Comparison of ENCODE assay signal across 23 cellular contexts in the genomic region with DNA sequence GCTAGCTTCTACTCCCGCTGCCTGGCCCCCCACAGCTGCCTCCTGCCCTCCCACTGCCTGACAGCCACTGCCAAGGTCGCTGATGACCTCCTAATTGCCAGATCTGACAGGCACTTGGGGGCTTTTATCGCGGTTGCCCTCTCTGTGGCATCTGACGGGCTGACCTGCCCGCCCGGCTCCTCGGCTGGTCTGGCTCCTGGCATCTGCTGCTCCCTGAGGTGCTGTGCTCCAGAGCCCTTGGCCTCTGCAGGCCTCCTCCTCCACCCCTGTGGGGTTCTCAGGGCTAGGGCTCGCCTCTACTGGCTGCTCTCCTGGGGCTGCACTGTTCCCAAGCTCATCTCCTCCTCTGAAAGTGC. TPM values are rescaled to one million over a fixed set of nuclear protein-coding genes. Genes with fewer than 3 reads are reported as not detected.
A peak's percentile ranks its signal among the peaks of the same experiment; 100 is the strongest.
DNase-seq lines count a peak whose midpoint lies in the region; ATAC-seq and TF ChIP-seq lines count a peak whose summit lies in the region.
"Had no signal": no experiment of that assay in that cellular context is flagged by ENCODE, and none has a peak within 500 bp of the region (broad histone marks: within the 10 kb centered on the region; RNA-seq: fewer than 3 reads in every experiment).

No MANE protein-coding gene starts in this region.

- H3K4me3 Mint-ChIP-seq in H9 = no peak overlapping the region
- H3K4me3 Mint-ChIP-seq: activated CD8-positive, alpha-beta T cell treated with anti-CD3 and anti-CD28 coated beads, Interleukin-2, amount 10 ng/mL, durations not matched to agents 7 days and 5 days; type B pancreatic cell had no signal

- no peaks in the 10 kb centered on the region for H4K20me1 ChIP-seq in H9 (ENCODE audit: control insufficient read depth, insufficient read depth, insufficient read length)

- peaks cover 13 to 20% of the 10 kb centered on the region in 2 experiments for H3K4me1 Mint-ChIP-seq in H9

- DNase-seq in H9 = peak; percentile 19
- DNase-seq in Peyer's patch = peak in 2 of 3 donors; percentile 21
- peak; percentile 39 for DNase-seq in left lobe of liver (ENCODE audit: low spot score)
- DNase-seq in posterior vena cava (ENCODE audit: low spot score) = peak; percentile 70
- no peak for DNase-seq in iPS-NIHi7 (ENCODE audit: extremely low spot score)
- DNase-seq in NCI-H1694 treated with DMSO at 0.1 percent for 48 hours (lab: John Stamatoyannopoulos, UW) = no peak
- DNase-seq in germinal center (ENCODE audit: low spot score) = no peak
- DNase-seq: activated CD8-positive, alpha-beta T cell treated with anti-CD3 and anti-CD28 coated beads, Interleukin-2, amount 10 ng/mL, durations not matched to agents 7 days and 5 days; DND-41; effector CD8-positive, alpha-beta T cell; mesendoderm; NCI-H1105; NCI-H2029 treated with DMSO at 0.1 percent for 48 hours; NCI-H2227 treated with DMSO at 0.1 percent for 48 hours; NCI-H69; stimulated activated CD4-positive, alpha-beta T cell treated with anti-CD3 and anti-CD28 coated beads, Interleukin-2, amount 100 ng/mL, for 24 hours had no signal

- H3K79me2 ChIP-seq in H9 (ENCODE audit: insufficient read depth, low read length) = no peaks in the 10 kb centered on the region

- H3K23me2 ChIP-seq in H9 (ENCODE audit: insufficient read length, low read depth, low read length, poor library complexity, severe bottlenecking) = no peaks in the 10 kb centered on the region

- no peak overlapping the region for H3K27ac ChIP-seq in H9 (ENCODE audit: insufficient read length, low read depth, low read length)
- no peak overlapping the region for H3K27ac ChIP-seq in Peyer's patch
- H3K27ac ChIP-seq: C4-2B had no signal

- H2AK5ac ChIP-seq in H9 (ENCODE audit: insufficient read length, low read length) = no peak overlapping the region

- WGBS in H9 (ENCODE audit: extremely low coverage, insufficient read length, low lambda C conversion rate) = no CpG with 5 or more reads among the region's 9 CpGs

- H3K27ac Mint-ChIP-seq in H9 = peak overlapping the region in 1 of 3 experiments; percentile 84; a peak in 1 of 7 replicates
- H3K27ac Mint-ChIP-seq: activated CD8-positive, alpha-beta T cell treated with anti-CD3 and anti-CD28 coated beads, Interleukin-2, amount 10 ng/mL, durations not matched to agents 7 days and 5 days; type B pancreatic cell had no signal

- no peak for ATAC-seq in left lobe of liver
- ATAC-seq: activated CD4-positive, CD25-positive, alpha-beta regulatory T cell treated with anti-CD3 and anti-CD28 coated beads, Interleukin-2, amount 50 U/mL, for 24 hours; activated CD8-positive, alpha-beta T cell treated with anti-CD3 and anti-CD28 coated beads, Interleukin-2, amount 10 ng/mL, durations not matched to agents 7 days and 5 days; K562 had no signal

- H3K4me1 ChIP-seq in H9 (ENCODE audit: insufficient read depth, low read length) = peaks cover 2% of the 10 kb centered on the region; the same call in 1 of the 2 replicates
- no peaks in the 10 kb centered on the region for H3K4me1 ChIP-seq in Peyer's patch
- H3K4me1 ChIP-seq: HAP-1 had no signal

- no peak overlapping the region for H2BK120ac ChIP-seq in H9 (ENCODE audit: low read depth, low read length, poor library complexity, severe bottlenecking)

- H3T11ph ChIP-seq in H9 (ENCODE audit: low read length) = no peak overlapping the region

- no peak overlapping the region for H2BK20ac ChIP-seq in H9 (ENCODE audit: low read depth, low read length, poor library complexity, severe bottlenecking)

- no peak for TF ChIP-seq POLR2A in Peyer's patch (IDR thresholded peaks at IDR 0.05)

- H3K27me3 Mint-ChIP-seq in H9 (ENCODE audit: low read depth) = peaks cover 40% of the 10 kb centered on the region

- H4K5ac ChIP-seq in H9 (ENCODE audit: insufficient read length, low read depth, low read length) = no peak overlapping the region

- no peak overlapping the region for H3K4ac ChIP-seq in H9 (ENCODE audit: low read depth, low read length)

- no peaks in the 10 kb centered on the region for H3K27me3 ChIP-seq in H9 (ENCODE audit: insufficient read depth, low read length)
- no peaks in the 10 kb centered on the region for H3K27me3 ChIP-seq in Peyer's patch

- intact Hi-C loops in posterior vena cava (cut with DNase I) = no loop called here

- H2AFZ ChIP-seq in H9 (ENCODE audit: low read length) = no peak overlapping the region

- no peak overlapping the region for H2BK15ac ChIP-seq in H9 (ENCODE audit: low read depth, low read length)

- H3K18ac ChIP-seq in H9 (ENCODE audit: insufficient read length, low read depth, low read length) = no peak overlapping the region

- no peak overlapping the region for H3K23ac ChIP-seq in H9 (ENCODE audit: insufficient read length, low read depth, low read length)

- H3K36me3 Mint-ChIP-seq in H9 (ENCODE audit: insufficient read depth in 1 of 3, low read depth in 3 of 3) = no peaks in the 10 kb centered on the region
- H3K36me3 Mint-ChIP-seq: type B pancreatic cell had no signal

- H3K9me3 Mint-ChIP-seq in H9 = no peaks in the 10 kb centered on the region; a peak in 1 of 5 replicates
- H3K9me3 Mint-ChIP-seq: type B pancreatic cell had no signal

- H3K4me3 ChIP-seq in Peyer's patch = no peak overlapping the region
- H3K4me3 ChIP-seq: HAP-1, K562 had no signal

- H3K4me2 ChIP-seq in H9 (ENCODE audit: insufficient read depth, insufficient read length, low read length) = no peak overlapping the region

- no peak overlapping the region for H3K14ac ChIP-seq in H9 (ENCODE audit: insufficient read depth, low read length)

- H2BK12ac ChIP-seq in H9 (ENCODE audit: insufficient read length, low read depth, low read length) = no peak overlapping the region

- no peak overlapping the region for H4K8ac ChIP-seq in H9 (replicated peaks; ENCODE audit: insufficient read length, low read depth, low read length)

- no peaks in the 10 kb centered on the region for H3K79me1 ChIP-seq in H9 (ENCODE audit: insufficient read depth, low read depth, low read length, poor library complexity, severe bottlenecking)

- H3K9me3 ChIP-seq in H9 (ENCODE audit: control insufficient read depth, low read depth, low read length) (no peaks in the 10 kb centered on the region), Peyer's patch (no peaks in the 10 kb centered on the region)
- H3K9me3 ChIP-seq: HAP-1 had no signal

- no peaks in the 10 kb centered on the region for H3K36me3 ChIP-seq in Peyer's patch
- H3K36me3 ChIP-seq: HAP-1 had no signal

- H3K56ac ChIP-seq in H9 (ENCODE audit: insufficient read length, low read depth, low read length) = no peak overlapping the region

- no peak overlapping the region for H2BK5ac ChIP-seq in H9 (ENCODE audit: insufficient read length, low read length)

- H4K91ac ChIP-seq in H9 (ENCODE audit: insufficient read length, low read depth, low read length) = no peak overlapping the region

- TF ChIP-seq CTCF in H9 (conservative IDR thresholded peaks at IDR 0.05) = no peak
- TF ChIP-seq CTCF in Peyer's patch (IDR thresholded peaks at IDR 0.05) = no peak

- H3K9ac ChIP-seq in H9 (ENCODE audit: extremely low read depth, insufficient read length, low read length) = no peak overlapping the region

RNA-seq across cellular contexts. Expression of a gene that starts 43.1 kb away (rescaled TPM):
- total RNA-seq in H9 (2021) = 0.13 TPM in 2 replicates
- total RNA-seq in Peyer's patch = 1 to 10 TPM in 1 of 4 donors, under 1 TPM in 2, not detected in 1; 0.70 to 1.1 (median 0.95) TPM
- total RNA-seq in left lobe of liver = 6.3 TPM
- 1 to 10 TPM; 5.8 to 9.9 TPM for total RNA-seq in posterior vena cava
- total RNA-seq: activated CD8-positive, alpha-beta T cell treated with anti-CD3 and anti-CD28 coated beads, Interleukin-2, amount 10 ng/mL, durations not matched to agents 7 days and 5 days; K562; SK-MEL-5; T-helper 1 cell treated with Interleukin-12 subunit alpha and Interleukin-12 subunit beta and Interleukin-4 antibody, amounts not matched to agents 30 ng/mL and 1 ng/mL, for 36 hours had no signal

Comparison
In these comparisons a context has a peak if more than half of its experiments do, and no peak if none do; other contexts are left out.
1. DNase-seq: peak in H9 (single experiment), Peyer's patch (2 of 3), left lobe of liver (single experiment) and posterior vena cava (single experiment); none in iPS-NIHi7 (single experiment), NCI-H1694 treated with DMSO at 0.1 percent for 48 hours (single experiment) and germinal center (single experiment).